1 cellular context compared by ENCODE assay signal in genomic region chr7:28572321-28573058, GRCh38.
TF ChIP-seq lines count a peak whose summit lies in the region.

No MANE protein-coding gene starts in this region.

TF ChIP-seq in HEK293, 187 proteins besides CTCF, POLR2A, EP300 and RAD21 (continued from another document):
- TF ChIP-seq PRDM4 (tag by site-specific recombination; IDR thresholded peaks at IDR 0.05) (peak; percentile 98), ZNF610 (tag by site-specific recombination; IDR thresholded peaks at IDR 0.05; ENCODE audit: borderline replicate concordance) (no peak), ZBTB44 (tag by site-specific recombination; IDR thresholded peaks at IDR 0.05) (peak; percentile 64; the same call in 1 of the 2 replicates), EGR2 (tag by site-specific recombination; IDR thresholded peaks at IDR 0.05; ENCODE audit: low read depth) (0 out of 2 replicates have a peak, but pooled peaks have one; percentile 11), TSHZ1 (tag by site-specific recombination; IDR thresholded peaks at IDR 0.05; ENCODE audit: borderline replicate concordance) (0 out of 2 replicates have a peak, but pooled peaks have one; percentile 6), ZNF548 (tag by site-specific recombination; IDR thresholded peaks at IDR 0.05) (no peak), ZSCAN5A (tag by site-specific recombination; IDR thresholded peaks at IDR 0.05) (no peak), IKZF3 (tag by site-specific recombination; IDR thresholded peaks at IDR 0.05) (peak; percentile 94), ZNF843 (tag by site-specific recombination; IDR thresholded peaks at IDR 0.05) (peak; percentile 73; the same call in 1 of the 2 replicates), ZEB2 (tag by site-specific recombination; IDR thresholded peaks at IDR 0.05) (peak; percentile 47; the same call in 1 of the 2 replicates), BCL11A (tag by site-specific recombination; IDR thresholded peaks at IDR 0.05; ENCODE audit: low read depth) (0 out of 2 replicates have a peak, but pooled peaks have one; percentile 24), ZNF174 (tag by site-specific recombination; IDR thresholded peaks at IDR 0.05) (no peak), PRDM1 (tag by site-specific recombination; IDR thresholded peaks at IDR 0.05) (no peak), OSR2 (tag by site-specific recombination; IDR thresholded peaks at IDR 0.05) (peak; percentile 74), ZNF394 (tag by site-specific recombination; IDR thresholded peaks at IDR 0.05; ENCODE audit: borderline replicate concordance) (no peak), ZNF18 (tag by site-specific recombination; IDR thresholded peaks at IDR 0.05) (peak; percentile 71), OVOL3 (tag by site-specific recombination; IDR thresholded peaks at IDR 0.05) (peak; percentile 81), BCL11B (tag by site-specific recombination; IDR thresholded peaks at IDR 0.05; ENCODE audit: low read depth) (0 out of 2 replicates have a peak, but pooled peaks have one; percentile 10), ZBTB20 (tag by site-specific recombination; IDR thresholded peaks at IDR 0.05) (peak; percentile 95), ZNF2 (tag by site-specific recombination; IDR thresholded peaks at IDR 0.05) (0 out of 2 replicates have a peak, but pooled peaks have one; percentile 48), TCF7L2 (IDR thresholded peaks at IDR 0.05; ENCODE audit: borderline replicate concordance, low read depth, low read length) (0 out of 2 replicates have a peak, but pooled peaks have one; percentile 40), ZBTB6 (tag by site-specific recombination; IDR thresholded peaks at IDR 0.05) (peak; percentile 86), KLF1 (tag by site-specific recombination; IDR thresholded peaks at IDR 0.05) (peak; percentile 46; the same call in 1 of the 2 replicates), ZNF324 (tag by site-specific recombination; IDR thresholded peaks at IDR 0.05) (peak; percentile 26; the same call in 1 of the 2 replicates)
TF ChIP-seq in HEK293: peak in this region for 46.
